28 cellular contexts compared by ENCODE assay signal in genomic region chr10:130895172-130895571, GRCh38.
"Had no signal": no experiment of that assay in that cellular context is flagged by ENCODE, and none has a peak within 500 bp of the region (broad histone marks: within the 10 kb centered on the region; RNA-seq: fewer than 3 reads in every experiment).

No MANE protein-coding gene starts in this region.

- H3K9me3 ChIP-seq: gastroesophageal sphincter, heart left ventricle, mucosa of descending colon, neutrophil, pancreas, right lobe of liver, stomach, thyroid gland, vagina had no signal

- H3K9me3 Mint-ChIP-seq: mesothelial cell of epicardium; nephron; stimulated activated effector memory CD8-positive, alpha-beta T cell treated with anti-CD3 and anti-CD28 coated beads, Interleukin-12 subunit alpha, Interleukin-12 subunit beta, amount 100 ng/mL, for 72 hours had no signal

- DNase-seq: dorsolateral prefrontal cortex; effector CD4-positive, alpha-beta T cell; foreskin keratinocyte; heart left ventricle; kidney glomerular epithelial cell; left colon; mucosa of descending colon; naive B cell; pancreas; right lobe of liver; stimulated activated CD4-positive, alpha-beta T cell treated with anti-CD3 and anti-CD28 coated beads, Interleukin-12 subunit alpha, Interleukin-12 subunit beta, amount 100 ng/mL, for 4 hours; stimulated activated CD4-positive, alpha-beta T cell treated with anti-CD3 and anti-CD28 coated beads, Interleukin-1b, Interleukin-23, amount 100 ng/mL, for 48 hours; stimulated activated CD4-positive, alpha-beta T cell treated with anti-CD3 and anti-CD28 coated beads, Interleukin-4, amount 100 ng/mL, for 24 hours; stimulated activated naive CD4-positive, alpha-beta T cell treated with Interleukin-2 at 50 U/mL for 16 hours; stomach; trophoblast cell had no signal

- H3K4me1 Mint-ChIP-seq: memory B cell; naive B cell; nephron; stimulated activated effector memory CD8-positive, alpha-beta T cell treated with anti-CD3 and anti-CD28 coated beads, Interleukin-12 subunit alpha, Interleukin-12 subunit beta, amount 100 ng/mL, for 72 hours had no signal

- H3K27me3 Mint-ChIP-seq: naive B cell had no signal

- ATAC-seq: foreskin keratinocyte; gastroesophageal sphincter; heart left ventricle; left colon; mucosa of descending colon; pancreas; right lobe of liver; stimulated activated effector memory CD8-positive, alpha-beta T cell treated with anti-CD3 and anti-CD28 coated beads, Interleukin-12 subunit alpha, Interleukin-12 subunit beta, amount 100 ng/mL, for 72 hours had no signal

- H3K4me3 Mint-ChIP-seq: memory B cell; mesothelial cell of epicardium; naive B cell; nephron; stimulated activated effector memory CD8-positive, alpha-beta T cell treated with anti-CD3 and anti-CD28 coated beads, Interleukin-12 subunit alpha, Interleukin-12 subunit beta, amount 100 ng/mL, for 72 hours had no signal

- H3K36me3 Mint-ChIP-seq: memory B cell; mesothelial cell of epicardium; naive B cell; stimulated activated effector memory CD8-positive, alpha-beta T cell treated with anti-CD3 and anti-CD28 coated beads, Interleukin-12 subunit alpha, Interleukin-12 subunit beta, amount 100 ng/mL, for 72 hours had no signal

- H3K4me3 ChIP-seq: dorsolateral prefrontal cortex, gastroesophageal sphincter, heart left ventricle, hepatocyte, lung, mucosa of descending colon, pancreas, right lobe of liver, smooth muscle cell, stomach, thyroid gland, vagina had no signal

- H3K27ac ChIP-seq: dorsolateral prefrontal cortex, epithelial cell of prostate, foreskin keratinocyte, gastroesophageal sphincter, heart left ventricle, hepatocyte, neutrophil, pancreas, right lobe of liver, stomach, thyroid gland, vagina had no signal

- H3K4me2 ChIP-seq: hepatocyte, smooth muscle cell had no signal

- H3K36me3 ChIP-seq: gastroesophageal sphincter, heart left ventricle, neutrophil, pancreas, right lobe of liver, stomach, thyroid gland, vagina had no signal

- H3K27me3 ChIP-seq: foreskin keratinocyte, hepatocyte, neutrophil, pancreas, right lobe of liver, thyroid gland, vagina had no signal

- H3K27ac Mint-ChIP-seq: memory B cell; mesothelial cell of epicardium; naive B cell; nephron; stimulated activated effector memory CD8-positive, alpha-beta T cell treated with anti-CD3 and anti-CD28 coated beads, Interleukin-12 subunit alpha, Interleukin-12 subunit beta, amount 100 ng/mL, for 72 hours had no signal

- H2AFZ ChIP-seq: hepatocyte had no signal

- H3K4me1 ChIP-seq: foreskin keratinocyte, gastroesophageal sphincter, heart left ventricle, pancreas, right lobe of liver, stomach, vagina had no signal

- H3K79me2 ChIP-seq: hepatocyte had no signal
